Comparison of ENCODE assay signal across 1 cellular context in genomic region chr17:49020609-49021008, GRCh38.
TF ChIP-seq lines count a peak whose summit lies in the region.

No MANE protein-coding gene starts in this region.

TF ChIP-seq in HEK293, 187 proteins besides CTCF, POLR2A, EP300 and RAD21:
- TF ChIP-seq ZNF398 (tag by site-specific recombination; IDR thresholded peaks at IDR 0.05) (no peak), ZNF112 (tag by site-specific recombination; IDR thresholded peaks at IDR 0.05) (no peak), ZNF24 (tag by site-specific recombination; IDR thresholded peaks at IDR 0.05) (no peak)
